Comparison of ENCODE assay signal across 2 cellular contexts in genomic region chr1:74737360-74737759, GRCh38.
TF ChIP-seq lines count a peak whose summit lies in the region.

No MANE protein-coding gene starts in this region.

TF ChIP-seq in HEK293T, 16 proteins besides CTCF, POLR2A, EP300 and RAD21:
- no peak for TF ChIP-seq HDGF (IDR thresholded peaks at IDR 0.05; ENCODE audit: borderline replicate concordance)
- TF ChIP-seq CTBP1 (IDR thresholded peaks at IDR 0.05; ENCODE audit: borderline replicate concordance) = no peak
- no peak for TF ChIP-seq LEF1 (IDR thresholded peaks at IDR 0.05; ENCODE audit: borderline replicate concordance)
- TF ChIP-seq PKNOX1 (IDR thresholded peaks at IDR 0.05) = peak; percentile 50; the same call in 1 of the 2 replicates
- no peak for TF ChIP-seq SP1 (IDR thresholded peaks at IDR 0.05)
- TF ChIP-seq ELF4 (IDR thresholded peaks at IDR 0.05) = no peak
- no peak for TF ChIP-seq SUZ12 (IDR thresholded peaks at IDR 0.05)

TF ChIP-seq in GM12878, 131 proteins besides CTCF, POLR2A, EP300 and RAD21:
- TF ChIP-seq CHD4 (IDR thresholded peaks at IDR 0.05) (no peak), PKNOX1 (IDR thresholded peaks at IDR 0.05) (peak; percentile 58), SIX5 (IDR thresholded peaks at IDR 0.05; ENCODE audit: low read depth, low read length, severe bottlenecking) (no peak), KDM1A (IDR thresholded peaks at IDR 0.05; ENCODE audit: borderline replicate concordance) (no peak), TCF12 (IDR thresholded peaks at IDR 0.05; ENCODE audit: low read depth, low read length) (no peak), SREBF2 (IDR thresholded peaks at IDR 0.05; ENCODE audit: low read length) (no peak), NR2C1 (IDR thresholded peaks at IDR 0.05) (no peak), NR2F1 (conservative IDR thresholded peaks at IDR 0.05) (no peak)
